ENCODE assay signal across 1 cellular context in genomic region chr9:75593920-75594319, GRCh38.
TF ChIP-seq lines count a peak whose summit lies in the region.

No MANE protein-coding gene starts in this region.

TF ChIP-seq in GM23338, 12 proteins besides CTCF, POLR2A, EP300 and RAD21 (continued from another document):
- TF ChIP-seq, protein P1, sequence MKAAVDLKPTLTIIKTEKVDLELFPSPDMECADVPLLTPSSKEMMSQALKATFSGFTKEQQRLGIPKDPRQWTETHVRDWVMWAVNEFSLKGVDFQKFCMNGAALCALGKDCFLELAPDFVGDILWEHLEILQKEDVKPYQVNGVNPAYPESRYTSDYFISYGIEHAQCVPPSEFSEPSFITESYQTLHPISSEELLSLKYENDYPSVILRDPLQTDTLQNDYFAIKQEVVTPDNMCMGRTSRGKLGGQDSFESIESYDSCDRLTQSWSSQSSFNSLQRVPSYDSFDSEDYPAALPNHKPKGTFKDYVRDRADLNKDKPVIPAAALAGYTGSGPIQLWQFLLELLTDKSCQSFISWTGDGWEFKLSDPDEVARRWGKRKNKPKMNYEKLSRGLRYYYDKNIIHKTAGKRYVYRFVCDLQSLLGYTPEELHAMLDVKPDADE (IDR thresholded peaks at IDR 0.05) = no peak
- TF ChIP-seq NANOG (IDR thresholded peaks at IDR 0.05; ENCODE audit: borderline replicate concordance) (no peak), POLR2AphosphoS5 (IDR thresholded peaks at IDR 0.05; ENCODE audit: low read depth) (no peak), EZH2 (IDR thresholded peaks at IDR 0.05; ENCODE audit: low read depth, unreplicated experiment) (no peak), ZNF331 (CRISPR knock-in tag; IDR thresholded peaks at IDR 0.05; ENCODE audit: low read depth) (no peak), CREB1 (CRISPR knock-in tag; IDR thresholded peaks at IDR 0.05; ENCODE audit: low read depth) (no peak), ZNF462 (CRISPR knock-in tag; IDR thresholded peaks at IDR 0.05) (no peak)
- TF ChIP-seq, protein P2, sequence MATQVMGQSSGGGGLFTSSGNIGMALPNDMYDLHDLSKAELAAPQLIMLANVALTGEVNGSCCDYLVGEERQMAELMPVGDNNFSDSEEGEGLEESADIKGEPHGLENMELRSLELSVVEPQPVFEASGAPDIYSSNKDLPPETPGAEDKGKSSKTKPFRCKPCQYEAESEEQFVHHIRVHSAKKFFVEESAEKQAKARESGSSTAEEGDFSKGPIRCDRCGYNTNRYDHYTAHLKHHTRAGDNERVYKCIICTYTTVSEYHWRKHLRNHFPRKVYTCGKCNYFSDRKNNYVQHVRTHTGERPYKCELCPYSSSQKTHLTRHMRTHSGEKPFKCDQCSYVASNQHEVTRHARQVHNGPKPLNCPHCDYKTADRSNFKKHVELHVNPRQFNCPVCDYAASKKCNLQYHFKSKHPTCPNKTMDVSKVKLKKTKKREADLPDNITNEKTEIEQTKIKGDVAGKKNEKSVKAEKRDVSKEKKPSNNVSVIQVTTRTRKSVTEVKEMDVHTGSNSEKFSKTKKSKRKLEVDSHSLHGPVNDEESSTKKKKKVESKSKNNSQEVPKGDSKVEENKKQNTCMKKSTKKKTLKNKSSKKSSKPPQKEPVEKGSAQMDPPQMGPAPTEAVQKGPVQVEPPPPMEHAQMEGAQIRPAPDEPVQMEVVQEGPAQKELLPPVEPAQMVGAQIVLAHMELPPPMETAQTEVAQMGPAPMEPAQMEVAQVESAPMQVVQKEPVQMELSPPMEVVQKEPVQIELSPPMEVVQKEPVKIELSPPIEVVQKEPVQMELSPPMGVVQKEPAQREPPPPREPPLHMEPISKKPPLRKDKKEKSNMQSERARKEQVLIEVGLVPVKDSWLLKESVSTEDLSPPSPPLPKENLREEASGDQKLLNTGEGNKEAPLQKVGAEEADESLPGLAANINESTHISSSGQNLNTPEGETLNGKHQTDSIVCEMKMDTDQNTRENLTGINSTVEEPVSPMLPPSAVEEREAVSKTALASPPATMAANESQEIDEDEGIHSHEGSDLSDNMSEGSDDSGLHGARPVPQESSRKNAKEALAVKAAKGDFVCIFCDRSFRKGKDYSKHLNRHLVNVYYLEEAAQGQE (IDR thresholded peaks at IDR 0.05; ENCODE audit: unreplicated experiment) = no peak
TF ChIP-seq in GM23338: peak in this region for 0.
